In genomic region chr11:118050208-118050891, GRCh38 we compare ENCODE assay signal across 26 cellular contexts. TPM values are rescaled to one million over a fixed set of nuclear protein-coding genes. Genes with fewer than 3 reads are reported as not detected.
DNase-seq lines count a peak whose midpoint lies in the region; ATAC-seq and TF ChIP-seq lines count a peak whose summit lies in the region.
"Had no signal": no experiment of that assay in that cellular context is flagged by ENCODE, and none has a peak within 500 bp of the region (broad histone marks: within the 10 kb centered on the region; RNA-seq: fewer than 3 reads in every experiment).

No MANE protein-coding gene starts in this region.

- H4K20me1 ChIP-seq in osteoblast (ENCODE audit: insufficient read depth, low read length), result no peaks in the 10 kb centered on the region
- H4K20me1 ChIP-seq: BLaER1 treated with 17β-estradiol and CSF1 and Interleukin-3, amounts not matched to agents 10 nM and 100 nM had no signal

- H3K4me3 ChIP-seq in CD4-positive, alpha-beta memory T cell (ENCODE audit: low read length in 2 of 2), result peak overlapping the region in 1 of 2 donors; percentile 33
- peak overlapping the region; percentile 29 for H3K4me3 ChIP-seq in naive thymus-derived CD4-positive, alpha-beta T cell (ENCODE audit: low read length)
- no peak overlapping the region for H3K4me3 ChIP-seq in osteoblast (ENCODE audit: insufficient read depth, low read length)
- H3K4me3 ChIP-seq: BLaER1 treated with 17β-estradiol and CSF1 and Interleukin-3, amounts not matched to agents 10 nM and 100 nM; breast epithelium; Peyer's patch; sigmoid colon; testis had no signal

- POLR2A ChIA-PET in activated CD4-positive, alpha-beta T cell treated with anti-CD3 and anti-CD28 coated beads, Interleukin-2, amount 10 ng/mL, durations not matched to agents 7 days and 5 days (lab: Charles Lee), result interaction anchor here (0.6 to 1.0 kb wide), 3 partner anchors 63 to 105 kb away, joined by 3 to 5 read pairs (median 3); no protein-coding TSS in a partner anchor
- POLR2A ChIA-PET in CD4-positive, alpha-beta memory T cell (lab: Charles Lee; ENCODE audit: partially characterized antibody), result interaction anchor here (1.0 to 20.3 kb wide), 8 partner anchors 10 to 234 kb away, joined by 5 to 1775 read pairs (median 16); partner anchors contain the start of gene IL10RA
- POLR2A ChIA-PET in naive thymus-derived CD4-positive, alpha-beta T cell (lab: Charles Lee), result interaction anchor here (0.6 to 6.1 kb wide), 12 partner anchors 15 to 881 kb away, joined by 3 to 146 read pairs (median 8); partner anchors contain the start of gene IL10RA

- no peaks in the 10 kb centered on the region for H3K27me3 ChIP-seq in CD4-positive, alpha-beta memory T cell (ENCODE audit: insufficient read depth, low read length)
- no peaks in the 10 kb centered on the region for H3K27me3 ChIP-seq in naive thymus-derived CD4-positive, alpha-beta T cell (ENCODE audit: control insufficient read depth in 2 of 2, insufficient read depth in 2 of 2, low read length in 2 of 2)
- H3K27me3 ChIP-seq in osteoblast (ENCODE audit: insufficient read depth, low read length), result no peaks in the 10 kb centered on the region
- H3K27me3 ChIP-seq: BLaER1 treated with 17β-estradiol and CSF1 and Interleukin-3, amounts not matched to agents 10 nM and 100 nM; breast epithelium; Peyer's patch; sigmoid colon; testis had no signal

- H3K4me3 Mint-ChIP-seq in activated CD4-positive, alpha-beta T cell treated with anti-CD3 and anti-CD28 coated beads, Interleukin-2, amount 10 ng/mL, durations not matched to agents 7 days and 5 days, result no peak overlapping the region
- peak overlapping the region in 6 of 8 donors; percentile 13 to 93 (median 82) for H3K4me3 Mint-ChIP-seq in CD4-positive, alpha-beta memory T cell
- H3K4me3 Mint-ChIP-seq in activated T-helper 17 cell treated with anti-CD3 and anti-CD28 coated beads, Interleukin-2, amount 50 U/mL, for 72 hours, result peak overlapping the region; percentile 77
- peak overlapping the region; percentile 42 to 94 (median 80) for H3K4me3 Mint-ChIP-seq in naive thymus-derived CD4-positive, alpha-beta T cell
- H3K4me3 Mint-ChIP-seq: activated T-cell treated with anti-CD3 and anti-CD28 coated beads, Interleukin-2, amount 50 U/mL, for 4 hours had no signal

- H3K4me2 ChIP-seq in osteoblast (ENCODE audit: insufficient read depth, low read length), result no peak overlapping the region

- H3K4me1 ChIP-seq in CD4-positive, alpha-beta memory T cell (ENCODE audit: insufficient read depth, low read length), result peaks cover 82% of the 10 kb centered on the region
- peaks cover 75 to 80% of the 10 kb centered on the region in 2 donors for H3K4me1 ChIP-seq in naive thymus-derived CD4-positive, alpha-beta T cell (ENCODE audit: control insufficient read depth in 2 of 2, insufficient read depth in 2 of 2, low read length in 2 of 2)
- no peaks in the 10 kb centered on the region for H3K4me1 ChIP-seq in osteoblast (ENCODE audit: insufficient read depth, low read length)
- H3K4me1 ChIP-seq: breast epithelium, parathyroid adenoma, sigmoid colon had no signal

- H3K27ac Mint-ChIP-seq in activated CD4-positive, alpha-beta T cell treated with anti-CD3 and anti-CD28 coated beads, Interleukin-2, amount 10 ng/mL, durations not matched to agents 7 days and 5 days, result peak overlapping the region; percentile 98
- H3K27ac Mint-ChIP-seq in CD4-positive, alpha-beta memory T cell, result peak overlapping the region; percentile 95 to 100 (median 99)
- H3K27ac Mint-ChIP-seq in activated T-helper 17 cell treated with anti-CD3 and anti-CD28 coated beads, Interleukin-2, amount 50 U/mL, for 72 hours, result no peak overlapping the region
- peak overlapping the region; percentile 94 to 100 (median 96) for H3K27ac Mint-ChIP-seq in naive thymus-derived CD4-positive, alpha-beta T cell

- no peaks in the 10 kb centered on the region for H3K36me3 ChIP-seq in CD4-positive, alpha-beta memory T cell (ENCODE audit: insufficient read depth, low read length)
- H3K36me3 ChIP-seq in naive thymus-derived CD4-positive, alpha-beta T cell (ENCODE audit: control insufficient read depth in 2 of 3, insufficient read depth in 3 of 3, low read length in 3 of 3), result no peaks in the 10 kb centered on the region
- H3K36me3 ChIP-seq in osteoblast (ENCODE audit: insufficient read depth, low read length), result no peaks in the 10 kb centered on the region
- H3K36me3 ChIP-seq: BLaER1 treated with 17β-estradiol and CSF1 and Interleukin-3, amounts not matched to agents 10 nM and 100 nM; breast epithelium; Peyer's patch; sigmoid colon had no signal

- H3K9me3 Mint-ChIP-seq in activated CD4-positive, alpha-beta T cell treated with anti-CD3 and anti-CD28 coated beads, Interleukin-2, amount 10 ng/mL, durations not matched to agents 7 days and 5 days, result no peaks in the 10 kb centered on the region
- no peaks in the 10 kb centered on the region for H3K9me3 Mint-ChIP-seq in CD4-positive, alpha-beta memory T cell
- no peaks in the 10 kb centered on the region for H3K9me3 Mint-ChIP-seq in activated T-helper 17 cell treated with anti-CD3 and anti-CD28 coated beads, Interleukin-2, amount 50 U/mL, for 72 hours
- peaks cover 0 to 1% (median 0%) of the 10 kb centered on the region in 11 donors for H3K9me3 Mint-ChIP-seq in naive thymus-derived CD4-positive, alpha-beta T cell
- H3K9me3 Mint-ChIP-seq: activated T-cell treated with anti-CD3 and anti-CD28 coated beads, Interleukin-2, amount 50 U/mL, for 4 hours had no signal

- H3K36me3 Mint-ChIP-seq in activated CD4-positive, alpha-beta T cell treated with anti-CD3 and anti-CD28 coated beads, Interleukin-2, amount 10 ng/mL, durations not matched to agents 7 days and 5 days (ENCODE audit: low read depth), result no peaks in the 10 kb centered on the region
- no peaks in the 10 kb centered on the region for H3K36me3 Mint-ChIP-seq in CD4-positive, alpha-beta memory T cell
- H3K36me3 Mint-ChIP-seq in activated T-helper 17 cell treated with anti-CD3 and anti-CD28 coated beads, Interleukin-2, amount 50 U/mL, for 72 hours (ENCODE audit: low read depth), result no peaks in the 10 kb centered on the region
- H3K36me3 Mint-ChIP-seq in naive thymus-derived CD4-positive, alpha-beta T cell, result peaks cover 0 to 4% (median 0%) of the 10 kb centered on the region in 5 donors

- no peaks in the 10 kb centered on the region for H3K9me3 ChIP-seq in CD4-positive, alpha-beta memory T cell (ENCODE audit: control insufficient read depth in 1 of 2, low read length in 2 of 2)
- no peaks in the 10 kb centered on the region for H3K9me3 ChIP-seq in naive thymus-derived CD4-positive, alpha-beta T cell (ENCODE audit: control insufficient read depth in 2 of 3, low read length in 3 of 3)
- no peaks in the 10 kb centered on the region for H3K9me3 ChIP-seq in osteoblast (ENCODE audit: low read depth, low read length)
- H3K9me3 ChIP-seq: BLaER1 treated with 17β-estradiol and CSF1 and Interleukin-3, amounts not matched to agents 10 nM and 100 nM; breast epithelium; Peyer's patch; sigmoid colon; testis had no signal

- intact Hi-C loops in CD4-positive, alpha-beta memory T cell (cut with micrococcal nuclease), result no loop called here
- intact Hi-C loops in naive thymus-derived CD4-positive, alpha-beta T cell (cut with micrococcal nuclease), result loop anchor here in 1 of 2 donors (5.0 kb wide), 1 partner anchor 623 kb away; no protein-coding TSS in a partner anchor

- DNase-seq in activated CD4-positive, alpha-beta T cell treated with anti-CD3 and anti-CD28 coated beads, Interleukin-2, amount 10 ng/mL, durations not matched to agents 7 days and 5 days, result no peak
- DNase-seq in activated CD4-positive, alpha-beta T cell treated with anti-CD3 and anti-CD28 coated beads, Interleukin-2, amount 50 U/mL, for 4 hours, result no peak
- no peak for DNase-seq in CD4-positive, alpha-beta memory T cell
- no peak for DNase-seq in naive thymus-derived CD4-positive, alpha-beta T cell
- DNase-seq in osteoblast (ENCODE audit: insufficient read length, low spot score, missing footprints) (no peak), LoVo (ENCODE audit: low spot score) (no peak), GM10266 (ENCODE audit: extremely low spot score) (no peak)
- DNase-seq: activated CD4-positive, CD25-positive, alpha-beta regulatory T cell treated with anti-CD3 and anti-CD28 coated beads, Interleukin-2, amount 50 U/mL, for 72 hours; activated T-cell treated with anti-CD3 and anti-CD28 coated beads, Interleukin-2, amount 50 U/mL, for 4 hours; DMS 273 treated with DMSO at 0.1 percent for 48 hours; foreskin keratinocyte; GDM1; NCI-H1092; NCI-H2029 treated with DMSO at 0.1 percent for 48 hours; NCI-H446; sigmoid colon; testis had no signal

- TF ChIP-seq CTCF in osteoblast (IDR thresholded peaks at IDR 0.05; ENCODE audit: extremely low read depth, low read depth, low read length) (no peak), GM10266 (IDR thresholded peaks at IDR 0.05; ENCODE audit: control insufficient read depth, insufficient read depth, low read depth, missing control alignments) (no peak)

- ATAC-seq in activated T-helper 17 cell treated with anti-CD3 and anti-CD28 coated beads, Interleukin-2, amount 50 U/mL, for 72 hours (replicated peaks), result no peak
- ATAC-seq in naive thymus-derived CD4-positive, alpha-beta T cell, result no peak
- ATAC-seq: activated T-cell treated with anti-CD3 and anti-CD28 coated beads, Interleukin-2, amount 50 U/mL, for 4 hours; foreskin keratinocyte had no signal

- H3K27ac ChIP-seq in CD4-positive, alpha-beta memory T cell (ENCODE audit: low read depth, low read length), result peak overlapping the region; percentile 57
- peak overlapping the region; percentile 65 for H3K27ac ChIP-seq in naive thymus-derived CD4-positive, alpha-beta T cell (ENCODE audit: low read depth, low read length)
- no peak overlapping the region for H3K27ac ChIP-seq in osteoblast (ENCODE audit: low read depth, low read length)
- H3K27ac ChIP-seq: BLaER1 treated with 17β-estradiol and CSF1 and Interleukin-3, amounts not matched to agents 10 nM and 100 nM; breast epithelium; foreskin keratinocyte; parathyroid adenoma; sigmoid colon; testis had no signal

- CTCF ChIA-PET in activated CD4-positive, alpha-beta T cell treated with anti-CD3 and anti-CD28 coated beads, Interleukin-2, amount 10 ng/mL, durations not matched to agents 7 days and 5 days (lab: Charles Lee), result interaction anchor here (1.1 to 5.5 kb wide), 5 partner anchors 16 to 104 kb away, joined by 3 to 58 read pairs (median 39); no protein-coding TSS in a partner anchor
- CTCF ChIA-PET in CD4-positive, alpha-beta memory T cell (lab: Charles Lee; ENCODE audit: partially characterized antibody), result interaction anchor here (1.3 to 12.0 kb wide), 10 partner anchors 9 to 243 kb away, joined by 5 to 400 read pairs (median 104); partner anchors contain the start of gene IL10RA
- CTCF ChIA-PET in naive thymus-derived CD4-positive, alpha-beta T cell (lab: Charles Lee), result interaction anchor here (1.0 to 9.0 kb wide), 11 partner anchors 13 to 245 kb away, joined by 4 to 153 read pairs (median 55); partner anchors contain the start of genes FXYD2 and IL10RA

- peaks cover 79% of the 10 kb centered on the region for H3K4me1 Mint-ChIP-seq in activated CD4-positive, alpha-beta T cell treated with anti-CD3 and anti-CD28 coated beads, Interleukin-2, amount 10 ng/mL, durations not matched to agents 7 days and 5 days
- peaks cover 59 to 80% (median 71%) of the 10 kb centered on the region in 4 donors for H3K4me1 Mint-ChIP-seq in CD4-positive, alpha-beta memory T cell
- H3K4me1 Mint-ChIP-seq in activated T-helper 17 cell treated with anti-CD3 and anti-CD28 coated beads, Interleukin-2, amount 50 U/mL, for 72 hours, result peaks cover 56% of the 10 kb centered on the region
- peaks cover 55 to 79% (median 71%) of the 10 kb centered on the region in 7 donors for H3K4me1 Mint-ChIP-seq in naive thymus-derived CD4-positive, alpha-beta T cell

- H2AFZ ChIP-seq in osteoblast (ENCODE audit: low read length), result no peak overlapping the region
- H2AFZ ChIP-seq: parathyroid adenoma had no signal

- H3K79me2 ChIP-seq in osteoblast (ENCODE audit: insufficient read depth, low read length), result no peaks in the 10 kb centered on the region
- H3K79me2 ChIP-seq: parathyroid adenoma had no signal

- no peaks in the 10 kb centered on the region for H3K27me3 Mint-ChIP-seq in activated CD4-positive, alpha-beta T cell treated with anti-CD3 and anti-CD28 coated beads, Interleukin-2, amount 10 ng/mL, durations not matched to agents 7 days and 5 days
- no peaks in the 10 kb centered on the region for H3K27me3 Mint-ChIP-seq in CD4-positive, alpha-beta memory T cell
- no peaks in the 10 kb centered on the region for H3K27me3 Mint-ChIP-seq in activated T-helper 17 cell treated with anti-CD3 and anti-CD28 coated beads, Interleukin-2, amount 50 U/mL, for 72 hours
- H3K27me3 Mint-ChIP-seq in naive thymus-derived CD4-positive, alpha-beta T cell, result no peaks in the 10 kb centered on the region

RNA-seq across cellular contexts. Expression of gene TMPRSS4, which starts 26.5 kb away (rescaled TPM):
- total RNA-seq in activated CD4-positive, alpha-beta T cell treated with anti-CD3 and anti-CD28 coated beads, Interleukin-2, amount 10 ng/mL, durations not matched to agents 7 days and 5 days, result not detected
- under 1 TPM in 1 of 2 experiments, not detected in 1; 0.33 TPM for total RNA-seq in CD4-positive, alpha-beta memory T cell
- polyA plus RNA-seq in CD4-positive, alpha-beta memory T cell, result not detected
- under 1 TPM in 1 of 2 donors, not detected in 1; 0.11 TPM for total RNA-seq in activated T-helper 17 cell treated with anti-CD3 and anti-CD28 coated beads, Interleukin-2, amount 50 U/mL, for 72 hours
- total RNA-seq in naive thymus-derived CD4-positive, alpha-beta T cell, result not detected
- not detected for polyA plus RNA-seq in naive thymus-derived CD4-positive, alpha-beta T cell
- not detected in 2 replicates for total RNA-seq in osteoblast
- total RNA-seq: A673, HT1080, myocyte had no signal

RNA-seq across cellular contexts. Expression of gene SMIM35, which starts 36.4 kb away (rescaled TPM):
- under 1 TPM; 0.27 TPM for total RNA-seq in activated CD4-positive, alpha-beta T cell treated with anti-CD3 and anti-CD28 coated beads, Interleukin-2, amount 10 ng/mL, durations not matched to agents 7 days and 5 days
- under 1 TPM; 0.44 to 0.55 TPM for total RNA-seq in CD4-positive, alpha-beta memory T cell
- under 1 TPM; 0.21 to 0.76 TPM for polyA plus RNA-seq in CD4-positive, alpha-beta memory T cell
- total RNA-seq in activated T-helper 17 cell treated with anti-CD3 and anti-CD28 coated beads, Interleukin-2, amount 50 U/mL, for 72 hours, result not detected
- under 1 TPM in 3 of 5 experiments, not detected in 2; 0.11 to 0.60 (median 0.37) TPM for total RNA-seq in naive thymus-derived CD4-positive, alpha-beta T cell
- polyA plus RNA-seq in naive thymus-derived CD4-positive, alpha-beta T cell, result under 1 TPM in 1 of 2 donors, not detected in 1; 0.18 TPM
- not detected in 2 replicates for total RNA-seq in osteoblast
- total RNA-seq: A673; activated T-cell treated with anti-CD3 and anti-CD28 coated beads, Interleukin-2, amount 50 U/mL, for 4 hours; breast epithelium; foreskin keratinocyte; HT1080; kidney epithelial cell; myocyte; Peyer's patch; sigmoid colon had no signal
- polyA plus RNA-seq: foreskin keratinocyte had no signal
